Comparison of ENCODE assay signal across 1 cellular context in the genomic region with DNA sequence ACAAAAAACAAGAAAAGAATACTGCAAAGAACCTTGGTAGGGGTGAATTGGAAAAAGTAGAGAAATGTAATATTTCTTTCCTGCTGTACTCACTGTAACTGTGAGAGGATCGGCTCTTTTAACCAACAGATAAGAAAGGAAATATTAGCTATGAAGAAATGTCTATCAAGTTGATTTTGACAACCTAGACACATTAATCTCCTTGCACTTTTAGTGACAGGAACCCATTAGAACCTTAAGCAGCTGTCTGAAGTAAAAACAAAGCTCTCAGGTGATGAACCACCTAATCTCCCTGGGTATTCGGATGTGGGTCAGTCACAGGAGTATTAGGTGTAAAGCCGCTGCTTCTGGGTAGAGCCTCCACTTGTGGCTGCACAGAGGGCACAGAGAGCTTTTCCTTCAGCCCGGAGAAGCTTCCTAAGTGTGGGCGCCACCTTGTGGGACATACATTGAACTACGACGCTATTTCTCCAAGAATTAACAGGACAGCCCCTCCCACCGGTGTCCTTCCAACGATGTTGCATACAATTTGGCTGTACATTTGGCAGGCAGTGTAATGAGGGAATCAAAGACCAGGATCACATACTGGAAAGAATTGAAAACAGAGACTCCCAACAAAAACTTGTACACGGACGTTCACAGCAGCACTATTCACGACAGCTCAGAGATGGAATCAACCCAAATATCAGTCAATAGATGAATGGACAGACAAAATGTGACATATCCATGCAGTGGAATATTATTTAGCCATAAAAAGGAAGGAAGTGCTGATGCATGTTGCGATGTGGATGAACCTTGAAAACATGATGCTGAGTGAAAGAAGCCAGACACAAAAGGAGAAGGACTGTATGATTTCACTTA.
A peak's percentile ranks its signal among the peaks of the same experiment; 100 is the strongest.
TF ChIP-seq lines count a peak whose summit lies in the region.

No MANE protein-coding gene starts in this region.

TF ChIP-seq in HepG2, 621 proteins besides CTCF, POLR2A, EP300 and RAD21 (continued from another document and continues in another):
- TF ChIP-seq, protein P1, sequence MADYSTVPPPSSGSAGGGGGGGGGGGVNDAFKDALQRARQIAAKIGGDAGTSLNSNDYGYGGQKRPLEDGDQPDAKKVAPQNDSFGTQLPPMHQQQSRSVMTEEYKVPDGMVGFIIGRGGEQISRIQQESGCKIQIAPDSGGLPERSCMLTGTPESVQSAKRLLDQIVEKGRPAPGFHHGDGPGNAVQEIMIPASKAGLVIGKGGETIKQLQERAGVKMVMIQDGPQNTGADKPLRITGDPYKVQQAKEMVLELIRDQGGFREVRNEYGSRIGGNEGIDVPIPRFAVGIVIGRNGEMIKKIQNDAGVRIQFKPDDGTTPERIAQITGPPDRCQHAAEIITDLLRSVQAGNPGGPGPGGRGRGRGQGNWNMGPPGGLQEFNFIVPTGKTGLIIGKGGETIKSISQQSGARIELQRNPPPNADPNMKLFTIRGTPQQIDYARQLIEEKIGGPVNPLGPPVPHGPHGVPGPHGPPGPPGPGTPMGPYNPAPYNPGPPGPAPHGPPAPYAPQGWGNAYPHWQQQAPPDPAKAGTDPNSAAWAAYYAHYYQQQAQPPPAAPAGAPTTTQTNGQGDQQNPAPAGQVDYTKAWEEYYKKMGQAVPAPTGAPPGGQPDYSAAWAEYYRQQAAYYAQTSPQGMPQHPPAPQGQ (CRISPR knock-in tag; IDR thresholded peaks at IDR 0.05; ENCODE audit: borderline replicate concordance): no peak
- no peak for TF ChIP-seq ZNF501 (CRISPR knock-in tag; IDR thresholded peaks at IDR 0.05)
- TF ChIP-seq HNRNPLL (IDR thresholded peaks at IDR 0.05; ENCODE audit: low read depth, low read length, poor library complexity, severe bottlenecking): no peak
- TF ChIP-seq ZBTB3 (CRISPR knock-in tag; IDR thresholded peaks at IDR 0.05; ENCODE audit: borderline replicate concordance, low read depth): no peak
- no peak for TF ChIP-seq TEAD2 (CRISPR knock-in tag; IDR thresholded peaks at IDR 0.05)
- TF ChIP-seq SRY (CRISPR knock-in tag; IDR thresholded peaks at IDR 0.05): no peak
- no peak for TF ChIP-seq HNF4G (IDR thresholded peaks at IDR 0.05; ENCODE audit: borderline replicate concordance, low read depth, low read length)
- TF ChIP-seq HNF4G (CRISPR knock-in tag; IDR thresholded peaks at IDR 0.05; ENCODE audit: borderline replicate concordance, low read depth): no peak
- TF ChIP-seq, protein P2, sequence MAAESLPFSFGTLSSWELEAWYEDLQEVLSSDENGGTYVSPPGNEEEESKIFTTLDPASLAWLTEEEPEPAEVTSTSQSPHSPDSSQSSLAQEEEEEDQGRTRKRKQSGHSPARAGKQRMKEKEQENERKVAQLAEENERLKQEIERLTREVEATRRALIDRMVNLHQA (CRISPR knock-in tag; IDR thresholded peaks at IDR 0.05): no peak
- TF ChIP-seq FLYWCH1 (CRISPR knock-in tag; IDR thresholded peaks at IDR 0.05): no peak
- no peak for TF ChIP-seq ZNF136 (CRISPR knock-in tag; IDR thresholded peaks at IDR 0.05; ENCODE audit: low read depth)
- TF ChIP-seq, protein P3, sequence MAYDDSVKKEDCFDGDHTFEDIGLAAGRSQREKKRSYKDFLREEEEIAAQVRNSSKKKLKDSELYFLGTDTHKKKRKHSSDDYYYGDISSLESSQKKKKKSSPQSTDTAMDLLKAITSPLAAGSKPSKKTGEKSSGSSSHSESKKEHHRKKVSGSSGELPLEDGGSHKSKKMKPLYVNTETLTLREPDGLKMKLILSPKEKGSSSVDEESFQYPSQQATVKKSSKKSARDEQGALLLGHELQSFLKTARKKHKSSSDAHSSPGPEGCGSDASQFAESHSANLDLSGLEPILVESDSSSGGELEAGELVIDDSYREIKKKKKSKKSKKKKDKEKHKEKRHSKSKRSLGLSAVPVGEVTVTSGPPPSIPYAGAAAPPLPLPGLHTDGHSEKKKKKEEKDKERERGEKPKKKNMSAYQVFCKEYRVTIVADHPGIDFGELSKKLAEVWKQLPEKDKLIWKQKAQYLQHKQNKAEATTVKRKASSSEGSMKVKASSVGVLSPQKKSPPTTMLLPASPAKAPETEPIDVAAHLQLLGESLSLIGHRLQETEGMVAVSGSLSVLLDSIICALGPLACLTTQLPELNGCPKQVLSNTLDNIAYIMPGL (CRISPR knock-in tag; IDR thresholded peaks at IDR 0.05; ENCODE audit: borderline replicate concordance in 1 of 2, low read depth in 1 of 2): peak in 1 of 2 experiments; percentile 48; a peak in 1 of 4 replicates
- TF ChIP-seq HMG20B (CRISPR knock-in tag; conservative IDR thresholded peaks at IDR 0.05): no peak
- no peak for TF ChIP-seq ZMYM2 (CRISPR knock-in tag; IDR thresholded peaks at IDR 0.05)
- TF ChIP-seq, protein P4, sequence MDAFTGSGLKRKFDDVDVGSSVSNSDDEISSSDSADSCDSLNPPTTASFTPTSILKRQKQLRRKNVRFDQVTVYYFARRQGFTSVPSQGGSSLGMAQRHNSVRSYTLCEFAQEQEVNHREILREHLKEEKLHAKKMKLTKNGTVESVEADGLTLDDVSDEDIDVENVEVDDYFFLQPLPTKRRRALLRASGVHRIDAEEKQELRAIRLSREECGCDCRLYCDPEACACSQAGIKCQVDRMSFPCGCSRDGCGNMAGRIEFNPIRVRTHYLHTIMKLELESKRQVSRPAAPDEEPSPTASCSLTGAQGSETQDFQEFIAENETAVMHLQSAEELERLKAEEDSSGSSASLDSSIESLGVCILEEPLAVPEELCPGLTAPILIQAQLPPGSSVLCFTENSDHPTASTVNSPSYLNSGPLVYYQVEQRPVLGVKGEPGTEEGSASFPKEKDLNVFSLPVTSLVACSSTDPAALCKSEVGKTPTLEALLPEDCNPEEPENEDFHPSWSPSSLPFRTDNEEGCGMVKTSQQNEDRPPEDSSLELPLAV (CRISPR knock-in tag; conservative IDR thresholded peaks at IDR 0.05; ENCODE audit: low read depth): no peak
- peak; percentile 29; the same call in 1 of the 2 replicates for TF ChIP-seq SAP130 (CRISPR knock-in tag; IDR thresholded peaks at IDR 0.05; ENCODE audit: low read depth)
- no peak for TF ChIP-seq ZNF33A (CRISPR knock-in tag; IDR thresholded peaks at IDR 0.05; ENCODE audit: borderline replicate concordance)
- TF ChIP-seq, protein P5, sequence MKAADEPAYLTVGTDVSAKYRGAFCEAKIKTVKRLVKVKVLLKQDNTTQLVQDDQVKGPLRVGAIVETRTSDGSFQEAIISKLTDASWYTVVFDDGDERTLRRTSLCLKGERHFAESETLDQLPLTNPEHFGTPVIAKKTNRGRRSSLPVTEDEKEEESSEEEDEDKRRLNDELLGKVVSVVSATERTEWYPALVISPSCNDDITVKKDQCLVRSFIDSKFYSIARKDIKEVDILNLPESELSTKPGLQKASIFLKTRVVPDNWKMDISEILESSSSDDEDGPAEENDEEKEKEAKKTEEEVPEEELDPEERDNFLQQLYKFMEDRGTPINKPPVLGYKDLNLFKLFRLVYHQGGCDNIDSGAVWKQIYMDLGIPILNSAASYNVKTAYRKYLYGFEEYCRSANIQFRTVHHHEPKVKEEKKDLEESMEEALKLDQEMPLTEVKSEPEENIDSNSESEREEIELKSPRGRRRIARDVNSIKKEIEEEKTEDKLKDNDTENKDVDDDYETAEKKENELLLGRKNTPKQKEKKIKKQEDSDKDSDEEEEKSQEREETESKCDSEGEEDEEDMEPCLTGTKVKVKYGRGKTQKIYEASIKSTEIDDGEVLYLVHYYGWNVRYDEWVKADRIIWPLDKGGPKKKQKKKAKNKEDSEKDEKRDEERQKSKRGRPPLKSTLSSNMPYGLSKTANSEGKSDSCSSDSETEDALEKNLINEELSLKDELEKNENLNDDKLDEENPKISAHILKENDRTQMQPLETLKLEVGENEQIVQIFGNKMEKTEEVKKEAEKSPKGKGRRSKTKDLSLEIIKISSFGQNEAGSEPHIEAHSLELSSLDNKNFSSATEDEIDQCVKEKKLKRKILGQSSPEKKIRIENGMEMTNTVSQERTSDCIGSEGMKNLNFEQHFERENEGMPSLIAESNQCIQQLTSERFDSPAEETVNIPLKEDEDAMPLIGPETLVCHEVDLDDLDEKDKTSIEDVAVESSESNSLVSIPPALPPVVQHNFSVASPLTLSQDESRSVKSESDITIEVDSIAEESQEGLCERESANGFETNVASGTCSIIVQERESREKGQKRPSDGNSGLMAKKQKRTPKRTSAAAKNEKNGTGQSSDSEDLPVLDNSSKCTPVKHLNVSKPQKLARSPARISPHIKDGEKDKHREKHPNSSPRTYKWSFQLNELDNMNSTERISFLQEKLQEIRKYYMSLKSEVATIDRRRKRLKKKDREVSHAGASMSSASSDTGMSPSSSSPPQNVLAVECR (CRISPR knock-in tag; IDR thresholded peaks at IDR 0.05; ENCODE audit: borderline replicate concordance): no peak
- no peak for TF ChIP-seq ZNF766 (CRISPR knock-in tag; IDR thresholded peaks at IDR 0.05; ENCODE audit: borderline replicate concordance)
- TF ChIP-seq SIN3A (IDR thresholded peaks at IDR 0.05; ENCODE audit: borderline replicate concordance, low read depth, low read length): no peak
- peak; percentile 69 for TF ChIP-seq IKZF4 (CRISPR knock-in tag; IDR thresholded peaks at IDR 0.05; ENCODE audit: borderline replicate concordance, low read depth, not compliant biosample characterization)
- no peak for TF ChIP-seq ZNF33B (CRISPR knock-in tag; IDR thresholded peaks at IDR 0.05)
- TF ChIP-seq ZNF790 (CRISPR knock-in tag; IDR thresholded peaks at IDR 0.05; ENCODE audit: borderline replicate concordance): no peak
- TF ChIP-seq FOXA1 (IDR thresholded peaks at IDR 0.05): no peak
- TF ChIP-seq FOXA1 (CRISPR knock-in tag; IDR thresholded peaks at IDR 0.05): no peak
- no peak for TF ChIP-seq ZNF879 (CRISPR knock-in tag; IDR thresholded peaks at IDR 0.05)
- no peak for TF ChIP-seq MBD4 (IDR thresholded peaks at IDR 0.05; ENCODE audit: borderline replicate concordance, low read length)
- TF ChIP-seq GABPA (IDR thresholded peaks at IDR 0.05; ENCODE audit: low read depth, low read length): no peak
- no peak for TF ChIP-seq GABPA (CRISPR knock-in tag; IDR thresholded peaks at IDR 0.05; ENCODE audit: low read depth)
- TF ChIP-seq ZNF672 (CRISPR knock-in tag; IDR thresholded peaks at IDR 0.05): no peak
- TF ChIP-seq ZNF619 (CRISPR knock-in tag; IDR thresholded peaks at IDR 0.05): no peak
- TF ChIP-seq KAT2B (IDR thresholded peaks at IDR 0.05; ENCODE audit: borderline replicate concordance, low read depth, low read length): no peak
- no peak for TF ChIP-seq ZNF792 (CRISPR knock-in tag; IDR thresholded peaks at IDR 0.05)
- TF ChIP-seq, protein P6, sequence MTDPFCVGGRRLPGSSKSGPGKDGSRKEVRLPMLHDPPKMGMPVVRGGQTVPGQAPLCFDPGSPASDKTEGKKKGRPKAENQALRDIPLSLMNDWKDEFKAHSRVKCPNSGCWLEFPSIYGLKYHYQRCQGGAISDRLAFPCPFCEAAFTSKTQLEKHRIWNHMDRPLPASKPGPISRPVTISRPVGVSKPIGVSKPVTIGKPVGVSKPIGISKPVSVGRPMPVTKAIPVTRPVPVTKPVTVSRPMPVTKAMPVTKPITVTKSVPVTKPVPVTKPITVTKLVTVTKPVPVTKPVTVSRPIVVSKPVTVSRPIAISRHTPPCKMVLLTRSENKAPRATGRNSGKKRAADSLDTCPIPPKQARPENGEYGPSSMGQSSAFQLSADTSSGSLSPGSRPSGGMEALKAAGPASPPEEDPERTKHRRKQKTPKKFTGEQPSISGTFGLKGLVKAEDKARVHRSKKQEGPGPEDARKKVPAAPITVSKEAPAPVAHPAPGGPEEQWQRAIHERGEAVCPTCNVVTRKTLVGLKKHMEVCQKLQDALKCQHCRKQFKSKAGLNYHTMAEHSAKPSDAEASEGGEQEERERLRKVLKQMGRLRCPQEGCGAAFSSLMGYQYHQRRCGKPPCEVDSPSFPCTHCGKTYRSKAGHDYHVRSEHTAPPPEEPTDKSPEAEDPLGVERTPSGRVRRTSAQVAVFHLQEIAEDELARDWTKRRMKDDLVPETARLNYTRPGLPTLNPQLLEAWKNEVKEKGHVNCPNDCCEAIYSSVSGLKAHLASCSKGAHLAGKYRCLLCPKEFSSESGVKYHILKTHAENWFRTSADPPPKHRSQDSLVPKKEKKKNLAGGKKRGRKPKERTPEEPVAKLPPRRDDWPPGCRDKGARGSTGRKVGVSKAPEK (CRISPR knock-in tag; IDR thresholded peaks at IDR 0.05; ENCODE audit: borderline replicate concordance): no peak
- no peak for TF ChIP-seq MTA1 (CRISPR knock-in tag; IDR thresholded peaks at IDR 0.05; ENCODE audit: borderline replicate concordance)
- TF ChIP-seq, protein P7, sequence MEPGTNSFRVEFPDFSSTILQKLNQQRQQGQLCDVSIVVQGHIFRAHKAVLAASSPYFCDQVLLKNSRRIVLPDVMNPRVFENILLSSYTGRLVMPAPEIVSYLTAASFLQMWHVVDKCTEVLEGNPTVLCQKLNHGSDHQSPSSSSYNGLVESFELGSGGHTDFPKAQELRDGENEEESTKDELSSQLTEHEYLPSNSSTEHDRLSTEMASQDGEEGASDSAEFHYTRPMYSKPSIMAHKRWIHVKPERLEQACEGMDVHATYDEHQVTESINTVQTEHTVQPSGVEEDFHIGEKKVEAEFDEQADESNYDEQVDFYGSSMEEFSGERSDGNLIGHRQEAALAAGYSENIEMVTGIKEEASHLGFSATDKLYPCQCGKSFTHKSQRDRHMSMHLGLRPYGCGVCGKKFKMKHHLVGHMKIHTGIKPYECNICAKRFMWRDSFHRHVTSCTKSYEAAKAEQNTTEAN (CRISPR knock-in tag; conservative IDR thresholded peaks at IDR 0.05): no peak
- TF ChIP-seq TOE1 (CRISPR knock-in tag; IDR thresholded peaks at IDR 0.05): no peak
- no peak for TF ChIP-seq ZNF543 (CRISPR knock-in tag; IDR thresholded peaks at IDR 0.05)
- TF ChIP-seq ZNF720 (CRISPR knock-in tag; IDR thresholded peaks at IDR 0.05): no peak
- no peak for TF ChIP-seq RFX5 (IDR thresholded peaks at IDR 0.05; ENCODE audit: low read depth, low read length)
- TF ChIP-seq SP5 (CRISPR knock-in tag; IDR thresholded peaks at IDR 0.05; ENCODE audit: borderline replicate concordance, low read depth): no peak
- no peak for TF ChIP-seq TAF1 (CRISPR knock-in tag; IDR thresholded peaks at IDR 0.05)
- no peak for TF ChIP-seq ZNF234 (CRISPR knock-in tag; conservative IDR thresholded peaks at IDR 0.05)
- TF ChIP-seq FOXM1 (CRISPR knock-in tag; IDR thresholded peaks at IDR 0.05): no peak
- TF ChIP-seq SAFB2 (CRISPR knock-in tag; IDR thresholded peaks at IDR 0.05; ENCODE audit: borderline replicate concordance, low read depth): no peak
- TF ChIP-seq, protein P8, sequence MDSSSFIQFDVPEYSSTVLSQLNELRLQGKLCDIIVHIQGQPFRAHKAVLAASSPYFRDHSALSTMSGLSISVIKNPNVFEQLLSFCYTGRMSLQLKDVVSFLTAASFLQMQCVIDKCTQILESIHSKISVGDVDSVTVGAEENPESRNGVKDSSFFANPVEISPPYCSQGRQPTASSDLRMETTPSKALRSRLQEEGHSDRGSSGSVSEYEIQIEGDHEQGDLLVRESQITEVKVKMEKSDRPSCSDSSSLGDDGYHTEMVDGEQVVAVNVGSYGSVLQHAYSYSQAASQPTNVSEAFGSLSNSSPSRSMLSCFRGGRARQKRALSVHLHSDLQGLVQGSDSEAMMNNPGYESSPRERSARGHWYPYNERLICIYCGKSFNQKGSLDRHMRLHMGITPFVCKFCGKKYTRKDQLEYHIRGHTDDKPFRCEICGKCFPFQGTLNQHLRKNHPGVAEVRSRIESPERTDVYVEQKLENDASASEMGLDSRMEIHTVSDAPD (CRISPR knock-in tag; IDR thresholded peaks at IDR 0.05): no peak
- 0 out of 2 replicates have a peak, but pooled peaks have one; percentile 36 for TF ChIP-seq SMAD3 (CRISPR knock-in tag; IDR thresholded peaks at IDR 0.05)
- TF ChIP-seq RFXAP (CRISPR knock-in tag; IDR thresholded peaks at IDR 0.05; ENCODE audit: borderline replicate concordance): no peak
- TF ChIP-seq, protein P9, sequence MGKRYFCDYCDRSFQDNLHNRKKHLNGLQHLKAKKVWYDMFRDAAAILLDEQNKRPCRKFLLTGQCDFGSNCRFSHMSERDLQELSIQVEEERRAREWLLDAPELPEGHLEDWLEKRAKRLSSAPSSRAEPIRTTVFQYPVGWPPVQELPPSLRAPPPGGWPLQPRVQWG (CRISPR knock-in tag; IDR thresholded peaks at IDR 0.05; ENCODE audit: borderline replicate concordance, low read depth): no peak
- TF ChIP-seq ZNF567 (CRISPR knock-in tag; IDR thresholded peaks at IDR 0.05; ENCODE audit: borderline replicate concordance): no peak
